ENCODE assay signal across 8 cellular contexts in the genomic region with DNA sequence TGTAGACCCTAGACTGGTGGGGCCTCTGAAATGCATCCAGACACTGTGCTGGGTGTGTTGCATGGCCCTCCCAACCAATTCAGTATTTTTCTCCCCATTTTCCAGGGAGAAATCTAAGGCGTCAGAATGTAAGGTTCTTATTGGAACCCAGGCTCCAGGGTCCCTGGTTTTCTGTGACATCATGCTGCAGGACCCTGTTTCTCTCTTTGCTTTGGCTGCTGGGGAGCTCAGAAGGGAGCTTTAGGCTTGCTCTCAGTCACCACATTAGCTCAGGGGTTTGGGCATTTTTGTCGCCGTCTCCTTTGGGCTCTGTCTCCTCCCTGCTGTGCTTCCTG. TPM values are rescaled to one million over a fixed set of nuclear protein-coding genes. Genes with fewer than 3 reads are reported as not detected.
DNase-seq lines count a peak whose midpoint lies in the region; ATAC-seq and TF ChIP-seq lines count a peak whose summit lies in the region.

No MANE protein-coding gene starts in this region.

- DNase-seq in GM20000 (ENCODE audit: low spot score): no peak
- no peak for DNase-seq in Kasumi-1 (lab: John Stamatoyannopoulos, UW)
- DNase-seq in DMS153 (lab: John Stamatoyannopoulos, UW): no peak
- DNase-seq in SKM-1 (lab: John Stamatoyannopoulos, UW; ENCODE audit: unreplicated experiment): no peak

- peaks cover 11 to 51% of the 10 kb centered on the region in 2 donors for H3K4me1 ChIP-seq in esophagus (ENCODE audit: control insufficient read depth in 2 of 2, insufficient read depth in 2 of 2, low read length in 1 of 2)
- peaks cover 57% of the 10 kb centered on the region for H3K4me1 ChIP-seq in skeletal muscle satellite cell (ENCODE audit: control insufficient read depth, insufficient read depth, low read length)

- H3K4me3 ChIP-seq in esophagus (ENCODE audit: low read depth in 1 of 2, low read length in 2 of 2) (peak overlapping the region in 1 of 2 donors; percentile 32), skeletal muscle satellite cell (ENCODE audit: low read length) (peak overlapping the region; percentile 52)

- no peaks in the 10 kb centered on the region for H3K9me3 ChIP-seq in esophagus (ENCODE audit: control insufficient read depth in 2 of 2, insufficient read depth in 1 of 2, low read depth in 1 of 2, low read length in 1 of 2)
- no peaks in the 10 kb centered on the region for H3K9me3 ChIP-seq in skeletal muscle satellite cell (replicated peaks; ENCODE audit: low read length)

- WGBS in esophagus, 2 donors: 30 to 33% methylated on average over 3 of the region's 3 CpGs

- peak overlapping the region; percentile 75 for H3K9ac ChIP-seq in skeletal muscle satellite cell (ENCODE audit: low read depth, low read length)

- H3K36me3 ChIP-seq in esophagus (ENCODE audit: control insufficient read depth in 2 of 2, insufficient read depth in 2 of 2, low read length in 1 of 2) (peaks cover 0 to 3% of the 10 kb centered on the region in 2 donors), skeletal muscle satellite cell (ENCODE audit: insufficient read depth, low read length) (no peaks in the 10 kb centered on the region)

- peak; percentile 41 for ATAC-seq in GM19438 (IDR thresholded peaks at IDR 0.05; ENCODE audit: low read depth, unreplicated experiment)

- no peak for TF ChIP-seq CTCF in GM20000 (IDR thresholded peaks at IDR 0.05; ENCODE audit: extremely low read depth, missing control alignments)

- peak overlapping the region; percentile 74 for H3K4me2 ChIP-seq in skeletal muscle satellite cell (ENCODE audit: low read length)

- H3K27ac ChIP-seq in esophagus (ENCODE audit: low read depth in 2 of 2, low read length in 1 of 2): peak overlapping the region; percentile 91 to 95

- H3K27me3 ChIP-seq in esophagus (ENCODE audit: control insufficient read depth in 1 of 2, insufficient read depth in 2 of 2, low read length in 2 of 2) (no peaks in the 10 kb centered on the region), skeletal muscle satellite cell (ENCODE audit: control insufficient read depth, insufficient read depth, low read length) (no peaks in the 10 kb centered on the region)

TF ChIP-seq in PFSK-1, 5 proteins besides CTCF, POLR2A, EP300 and RAD21:
- TF ChIP-seq TAF1 (IDR thresholded peaks at IDR 0.05; ENCODE audit: borderline replicate concordance, insufficient read depth, low read length): 0 out of 2 replicates have a peak, but pooled peaks have one; percentile 16
- no peak for TF ChIP-seq POLR2AphosphoS5 (IDR thresholded peaks at IDR 0.05; ENCODE audit: low read depth, low read length)

RNA-seq across cellular contexts. Expression of gene MYEOV, which starts 2.9 kb away (rescaled TPM):
- polyA plus RNA-seq in PFSK-1 (2012; ENCODE audit: insufficient read length, low read depth): 40.2 TPM
- polyA plus RNA-seq in esophagus: 10 to 100 TPM; 18.3 to 32.2 TPM
- total RNA-seq in skeletal muscle satellite cell (2012; rRNA removed): 6.8 and 28.4 TPM in 2 replicates
